In genomic region chr3:149385617-149386298, GRCh38 we compare ENCODE assay signal across 1 cellular context.
A peak's percentile ranks its signal among the peaks of the same experiment; 100 is the strongest.
TF ChIP-seq lines count a peak whose summit lies in the region.

No MANE protein-coding gene starts in this region.

TF ChIP-seq in HepG2, 621 proteins besides CTCF, POLR2A, EP300 and RAD21 (continued from another document and continues in another):
- no peak for TF ChIP-seq REXO4 (CRISPR knock-in tag; IDR thresholded peaks at IDR 0.05; ENCODE audit: borderline replicate concordance)
- TF ChIP-seq PTBP1 (IDR thresholded peaks at IDR 0.05; ENCODE audit: low read depth, low read length, poor library complexity, severe bottlenecking), result no peak
- no peak for TF ChIP-seq JUNB (CRISPR knock-in tag; IDR thresholded peaks at IDR 0.05; ENCODE audit: borderline replicate concordance)
- TF ChIP-seq CENPX (CRISPR knock-in tag; IDR thresholded peaks at IDR 0.05), result no peak
- no peak for TF ChIP-seq GRHL1 (CRISPR knock-in tag; conservative IDR thresholded peaks at IDR 0.05)
- peak; percentile 58; the same call in 1 of the 2 replicates for TF ChIP-seq NFIC (IDR thresholded peaks at IDR 0.05; ENCODE audit: low read length)
- TF ChIP-seq SMARCE1 (IDR thresholded peaks at IDR 0.05; ENCODE audit: borderline replicate concordance), result no peak
- TF ChIP-seq HNRNPK (IDR thresholded peaks at IDR 0.05; ENCODE audit: low read depth, low read length, poor library complexity, severe bottlenecking), result no peak
- TF ChIP-seq ZNF782 (CRISPR knock-in tag; IDR thresholded peaks at IDR 0.05; ENCODE audit: borderline replicate concordance), result no peak
- TF ChIP-seq, protein P1, sequence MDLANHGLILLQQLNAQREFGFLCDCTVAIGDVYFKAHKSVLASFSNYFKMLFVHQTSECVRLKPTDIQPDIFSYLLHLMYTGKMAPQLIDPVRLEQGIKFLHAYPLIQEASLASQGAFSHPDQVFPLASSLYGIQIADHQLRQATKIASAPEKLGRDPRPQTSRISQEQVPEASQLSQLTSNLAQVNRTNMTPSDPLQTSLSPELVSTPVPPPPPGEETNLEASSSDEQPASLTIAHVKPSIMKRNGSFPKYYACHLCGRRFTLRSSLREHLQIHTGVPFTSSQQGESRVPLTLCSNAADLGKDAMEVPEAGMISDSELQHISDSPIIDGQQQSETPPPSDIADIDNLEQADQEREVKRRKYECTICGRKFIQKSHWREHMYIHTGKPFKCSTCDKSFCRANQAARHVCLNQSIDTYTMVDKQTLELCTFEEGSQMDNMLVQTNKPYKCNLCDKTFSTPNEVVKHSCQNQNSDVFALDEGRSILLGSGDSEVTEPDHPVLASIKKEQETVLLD (CRISPR knock-in tag; IDR thresholded peaks at IDR 0.05; ENCODE audit: low read depth), result no peak
- TF ChIP-seq RCOR2 (CRISPR knock-in tag; IDR thresholded peaks at IDR 0.05), result peak; percentile 36; the same call in 1 of the 2 replicates
- no peak; the same call in 1 of the 2 replicates for TF ChIP-seq BRD4 (CRISPR knock-in tag; IDR thresholded peaks at IDR 0.05)
- TF ChIP-seq ZBTB25 (CRISPR knock-in tag; IDR thresholded peaks at IDR 0.05), result peak; percentile 9; the same call in 1 of the 2 replicates
- TF ChIP-seq ZKSCAN1 (IDR thresholded peaks at IDR 0.05; ENCODE audit: low read length), result no peak
- TF ChIP-seq, protein P2, sequence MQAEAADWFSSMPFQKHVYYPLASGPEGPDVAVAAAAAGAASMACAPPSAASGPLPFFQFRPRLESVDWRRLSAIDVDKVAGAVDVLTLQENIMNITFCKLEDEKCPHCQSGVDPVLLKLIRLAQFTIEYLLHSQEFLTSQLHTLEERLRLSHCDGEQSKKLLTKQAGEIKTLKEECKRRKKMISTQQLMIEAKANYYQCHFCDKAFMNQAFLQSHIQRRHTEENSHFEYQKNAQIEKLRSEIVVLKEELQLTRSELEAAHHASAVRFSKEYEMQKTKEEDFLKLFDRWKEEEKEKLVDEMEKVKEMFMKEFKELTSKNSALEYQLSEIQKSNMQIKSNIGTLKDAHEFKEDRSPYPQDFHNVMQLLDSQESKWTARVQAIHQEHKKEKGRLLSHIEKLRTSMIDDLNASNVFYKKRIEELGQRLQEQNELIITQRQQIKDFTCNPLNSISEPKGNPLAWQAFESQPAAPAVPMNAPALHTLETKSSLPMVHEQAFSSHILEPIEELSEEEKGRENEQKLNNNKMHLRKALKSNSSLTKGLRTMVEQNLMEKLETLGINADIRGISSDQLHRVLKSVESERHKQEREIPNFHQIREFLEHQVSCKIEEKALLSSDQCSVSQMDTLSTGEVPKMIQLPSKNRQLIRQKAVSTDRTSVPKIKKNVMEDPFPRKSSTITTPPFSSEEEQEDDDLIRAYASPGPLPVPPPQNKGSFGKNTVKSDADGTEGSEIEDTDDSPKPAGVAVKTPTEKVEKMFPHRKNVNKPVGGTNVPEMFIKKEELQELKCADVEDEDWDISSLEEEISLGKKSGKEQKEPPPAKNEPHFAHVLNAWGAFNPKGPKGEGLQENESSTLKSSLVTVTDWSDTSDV (CRISPR knock-in tag; IDR thresholded peaks at IDR 0.05), result no peak
- no peak; the same call in 1 of the 2 replicates for TF ChIP-seq NCOA2 (CRISPR knock-in tag; IDR thresholded peaks at IDR 0.05)
- no peak for TF ChIP-seq AKNA (CRISPR knock-in tag; IDR thresholded peaks at IDR 0.05; ENCODE audit: borderline replicate concordance)
- TF ChIP-seq TAF1 (CRISPR knock-in tag; IDR thresholded peaks at IDR 0.05), result peak; percentile 93
- TF ChIP-seq IRF9 (CRISPR knock-in tag; IDR thresholded peaks at IDR 0.05; ENCODE audit: borderline replicate concordance), result no peak
- peak; percentile 24; the same call in 1 of the 2 replicates for TF ChIP-seq CEBPB (IDR thresholded peaks at IDR 0.05; ENCODE audit: borderline replicate concordance, low read depth, low read length)
- TF ChIP-seq ZNF740 (CRISPR knock-in tag; IDR thresholded peaks at IDR 0.05), result no peak
- no peak for TF ChIP-seq STAT5B (CRISPR knock-in tag; IDR thresholded peaks at IDR 0.05)
- TF ChIP-seq ZNF580 (CRISPR knock-in tag; IDR thresholded peaks at IDR 0.05; ENCODE audit: borderline replicate concordance, low read depth), result no peak; the same call in 1 of the 2 replicates
- no peak for TF ChIP-seq ZMAT3 (CRISPR knock-in tag; conservative IDR thresholded peaks at IDR 0.05)
- TF ChIP-seq TMF1 (CRISPR knock-in tag; IDR thresholded peaks at IDR 0.05; ENCODE audit: low read depth), result no peak
- no peak for TF ChIP-seq FOSL2 (CRISPR knock-in tag; IDR thresholded peaks at IDR 0.05)
- no peak for TF ChIP-seq ONECUT2 (CRISPR knock-in tag; IDR thresholded peaks at IDR 0.05)
- no peak for TF ChIP-seq NAIF1 (CRISPR knock-in tag; IDR thresholded peaks at IDR 0.05; ENCODE audit: borderline replicate concordance)
- no peak for TF ChIP-seq MYC (CRISPR knock-in tag; IDR thresholded peaks at IDR 0.05; ENCODE audit: borderline replicate concordance)
- TF ChIP-seq HNF4A (CRISPR knock-in tag; IDR thresholded peaks at IDR 0.05), result peak; percentile 61
- TF ChIP-seq, protein P3, sequence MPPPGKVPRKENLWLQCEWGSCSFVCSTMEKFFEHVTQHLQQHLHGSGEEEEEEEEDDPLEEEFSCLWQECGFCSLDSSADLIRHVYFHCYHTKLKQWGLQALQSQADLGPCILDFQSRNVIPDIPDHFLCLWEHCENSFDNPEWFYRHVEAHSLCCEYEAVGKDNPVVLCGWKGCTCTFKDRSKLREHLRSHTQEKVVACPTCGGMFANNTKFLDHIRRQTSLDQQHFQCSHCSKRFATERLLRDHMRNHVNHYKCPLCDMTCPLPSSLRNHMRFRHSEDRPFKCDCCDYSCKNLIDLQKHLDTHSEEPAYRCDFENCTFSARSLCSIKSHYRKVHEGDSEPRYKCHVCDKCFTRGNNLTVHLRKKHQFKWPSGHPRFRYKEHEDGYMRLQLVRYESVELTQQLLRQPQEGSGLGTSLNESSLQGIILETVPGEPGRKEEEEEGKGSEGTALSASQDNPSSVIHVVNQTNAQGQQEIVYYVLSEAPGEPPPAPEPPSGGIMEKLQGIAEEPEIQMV (CRISPR knock-in tag; IDR thresholded peaks at IDR 0.05; ENCODE audit: low read depth), result no peak
- no peak for TF ChIP-seq HES4 (CRISPR knock-in tag; IDR thresholded peaks at IDR 0.05; ENCODE audit: borderline replicate concordance)
- TF ChIP-seq ZNF614 (CRISPR knock-in tag; IDR thresholded peaks at IDR 0.05; ENCODE audit: borderline replicate concordance), result 0 out of 2 replicates have a peak, but pooled peaks have one; percentile 45
- peak; percentile 32; the same call in 1 of the 2 replicates for TF ChIP-seq SOX5 (CRISPR knock-in tag; IDR thresholded peaks at IDR 0.05; ENCODE audit: borderline replicate concordance)
- TF ChIP-seq NFKBIZ (CRISPR knock-in tag; IDR thresholded peaks at IDR 0.05), result no peak
- no peak for TF ChIP-seq CHD4 (IDR thresholded peaks at IDR 0.05; ENCODE audit: borderline replicate concordance, low read length)
- TF ChIP-seq ARNT2 (CRISPR knock-in tag; IDR thresholded peaks at IDR 0.05; ENCODE audit: low read depth), result no peak
- TF ChIP-seq SALL1 (CRISPR knock-in tag; IDR thresholded peaks at IDR 0.05), result no peak
- TF ChIP-seq GTF2F1 (IDR thresholded peaks at IDR 0.05; ENCODE audit: low read length), result peak; percentile 77; the same call in 1 of the 2 replicates
- no peak for TF ChIP-seq TGIF2 (CRISPR knock-in tag; IDR thresholded peaks at IDR 0.05)
- TF ChIP-seq ZNF549 (CRISPR knock-in tag; IDR thresholded peaks at IDR 0.05), result no peak
- TF ChIP-seq CREB1 (IDR thresholded peaks at IDR 0.05), result no peak
- TF ChIP-seq CREB1 (CRISPR knock-in tag; IDR thresholded peaks at IDR 0.05), result peak; percentile 69
- no peak for TF ChIP-seq ZNF570 (CRISPR knock-in tag; IDR thresholded peaks at IDR 0.05; ENCODE audit: borderline replicate concordance)
- TF ChIP-seq HNRNPL (IDR thresholded peaks at IDR 0.05; ENCODE audit: low read depth, low read length), result no peak
- no peak for TF ChIP-seq ZNF678 (CRISPR knock-in tag; IDR thresholded peaks at IDR 0.05)
- no peak for TF ChIP-seq DBP (CRISPR knock-in tag; IDR thresholded peaks at IDR 0.05; ENCODE audit: not compliant biosample characterization)
- no peak for TF ChIP-seq ZNF552 (CRISPR knock-in tag; IDR thresholded peaks at IDR 0.05; ENCODE audit: borderline replicate concordance)
- no peak for TF ChIP-seq CBX1 (IDR thresholded peaks at IDR 0.05; ENCODE audit: low read depth)
- TF ChIP-seq DMAP1 (CRISPR knock-in tag; IDR thresholded peaks at IDR 0.05), result no peak; the same call in 1 of the 2 replicates
- no peak for TF ChIP-seq MXI1 (IDR thresholded peaks at IDR 0.05; ENCODE audit: borderline replicate concordance, low read depth, low read length)
- TF ChIP-seq TOPORS (CRISPR knock-in tag; IDR thresholded peaks at IDR 0.05), result peak; percentile 23; the same call in 1 of the 2 replicates
